ENCODE assay signal across 27 cellular contexts in the genomic region with DNA sequence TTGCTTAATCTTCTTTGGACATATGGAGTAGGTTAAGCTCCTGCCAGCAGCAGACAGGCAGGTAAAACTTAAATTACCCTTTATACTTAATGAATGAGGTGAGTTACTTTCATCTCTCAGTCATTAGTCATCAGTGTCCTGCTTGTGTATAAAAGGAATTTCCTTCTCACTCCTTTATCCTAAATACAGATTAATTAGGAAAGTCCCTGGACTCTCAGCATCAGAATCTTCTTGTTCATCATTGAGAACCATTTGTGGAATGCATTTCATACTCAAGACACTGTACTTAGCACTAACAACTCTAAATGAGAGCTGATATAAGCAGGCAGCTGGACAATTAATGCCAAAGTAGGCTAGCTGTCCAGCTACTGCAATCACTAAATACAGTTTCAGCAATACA.
DNase-seq lines count a peak whose midpoint lies in the region; ATAC-seq, FAIRE-seq and TF ChIP-seq lines count a peak whose summit lies in the region.
"Had no signal": no experiment of that assay in that cellular context is flagged by ENCODE, and none has a peak within 500 bp of the region (broad histone marks: within the 10 kb centered on the region; RNA-seq: fewer than 3 reads in every experiment).

No MANE protein-coding gene starts in this region.

- CTCF ChIA-PET in PC-9 (lab: Charles Lee), result interaction anchor here (0.9 kb wide), 1 partner anchor 281 kb away, joined by 3 read pairs; no protein-coding TSS in a partner anchor

- intact Hi-C loops in upper lobe of right lung (cut with DNase I) (no loop called here), ascending aorta (cut with DNase I) (no loop called here), PC-9 (cut with micrococcal nuclease; ENCODE audit: unreplicated experiment) (no loop called here)

- no peak overlapping the region for H2AK5ac ChIP-seq in mesenchymal stem cell (ENCODE audit: low read length, severe bottlenecking)

- ATAC-seq in upper lobe of right lung (no peak), esophagus mucosa (no peak)
- ATAC-seq: activated CD8-positive, alpha-beta T cell treated with anti-CD3 and anti-CD28 coated beads, Interleukin-2, amount 10 ng/mL, durations not matched to agents 7 days and 5 days; activated T-helper 17 cell treated with anti-CD3 and anti-CD28 coated beads, Interleukin-2, amount 50 U/mL, for 72 hours; gastrocnemius medialis; psoas muscle had no signal

- H2BK12ac ChIP-seq in mesenchymal stem cell (ENCODE audit: low read length in 2 of 2), result no peak overlapping the region

- H2BK120ac ChIP-seq in mesenchymal stem cell (ENCODE audit: low read depth, low read length), result no peak overlapping the region

- H2BK5ac ChIP-seq in mesenchymal stem cell (ENCODE audit: low read depth, low read length, poor library complexity, severe bottlenecking), result no peak overlapping the region

- no peaks in the 10 kb centered on the region for H3K9me3 ChIP-seq in mesenchymal stem cell (ENCODE audit: control insufficient read depth, low read length)
- no peaks in the 10 kb centered on the region for H3K9me3 ChIP-seq in upper lobe of right lung
- H3K9me3 ChIP-seq in ascending aorta, result no peaks in the 10 kb centered on the region
- H3K9me3 ChIP-seq in PC-9 (ENCODE audit: insufficient read depth, low read depth), result no peaks in the 10 kb centered on the region
- H3K9me3 ChIP-seq: BLaER1, gastrocnemius medialis, psoas muscle, tibial nerve had no signal

- H3K9me2 ChIP-seq in PC-9 (ENCODE audit: insufficient read depth), result no peaks in the 10 kb centered on the region

- no peaks in the 10 kb centered on the region for H3K4me1 ChIP-seq in mesenchymal stem cell (ENCODE audit: control insufficient read depth, insufficient read depth, low read depth, low read length)
- H3K4me1 ChIP-seq in upper lobe of right lung, result no peaks in the 10 kb centered on the region
- H3K4me1 ChIP-seq in ascending aorta, result no peaks in the 10 kb centered on the region
- peaks cover 9% of the 10 kb centered on the region for H3K4me1 ChIP-seq in PC-9 (replicated peaks; ENCODE audit: insufficient read depth)
- H3K4me1 ChIP-seq: BLaER1, gastrocnemius medialis, psoas muscle, tibial nerve had no signal

- no peaks in the 10 kb centered on the region for H3F3A ChIP-seq in PC-9 (ENCODE audit: insufficient read depth, low read depth)

- H3K27me3 ChIP-seq in bronchial epithelial cell (ENCODE audit: control insufficient read depth, insufficient read depth, low read length) (no peaks in the 10 kb centered on the region), mesenchymal stem cell (ENCODE audit: control insufficient read depth in 1 of 2, insufficient read depth in 1 of 2, low read length in 2 of 2) (no peaks in the 10 kb centered on the region), upper lobe of right lung (no peaks in the 10 kb centered on the region), ascending aorta (no peaks in the 10 kb centered on the region), PC-9 (ENCODE audit: insufficient read depth, low read depth) (no peaks in the 10 kb centered on the region)
- H3K27me3 ChIP-seq: BLaER1, gastrocnemius medialis, tibial nerve had no signal

- H3K79me2 ChIP-seq in PC-9 (ENCODE audit: low read depth), result no peaks in the 10 kb centered on the region

- H3K18ac ChIP-seq in mesenchymal stem cell (ENCODE audit: low read depth in 1 of 2, low read length in 2 of 2), result peak overlapping the region in 1 of 2 experiments; percentile 17

- no peak overlapping the region for H2AFZ ChIP-seq in mesenchymal stem cell (ENCODE audit: low read depth, low read length)
- H2AFZ ChIP-seq in PC-9, result no peak overlapping the region

- H3K4me2 ChIP-seq in mesenchymal stem cell (ENCODE audit: low read length, poor library complexity, severe bottlenecking) (no peak overlapping the region), PC-9 (no peak overlapping the region)
- H3K4me2 ChIP-seq: BLaER1 had no signal

- peak; percentile 4 for DNase-seq in Daoy (ENCODE audit: low read depth)
- peak; percentile 77 for DNase-seq in NCI-H524 treated with DMSO at 0.1 percent for 48 hours (lab: John Stamatoyannopoulos, UW)
- DNase-seq in bronchial epithelial cell (ENCODE audit: low read depth), result peak; percentile 79
- peak; percentile 25 for DNase-seq in mesenchymal stem cell
- no peak for DNase-seq in upper lobe of right lung
- no peak for DNase-seq in ascending aorta (ENCODE audit: low spot score in 2 of 2)
- DNase-seq in PC-9, result no peak
- DNase-seq: activated CD8-positive, alpha-beta T cell treated with anti-CD3 and anti-CD28 coated beads, Interleukin-2, amount 10 ng/mL, durations not matched to agents 7 days and 5 days; activated naive CD4-positive, alpha-beta T cell treated with anti-CD3 and anti-CD28 coated beads, Interleukin-2, amount 50 U/mL, for 16 hours; caudate nucleus; DMS153; gastrocnemius medialis; GDM1; GOT3; HFFc6; NCI-H146; NCI-H446 treated with DMSO at 0.1 percent for 48 hours; OCI-M1; psoas muscle; Right ventricle myocardium superior; stimulated activated CD4-positive, alpha-beta T cell treated with anti-CD3 and anti-CD28 coated beads, Interleukin-15, amount 100 ng/mL, for 24 hours; stimulated activated CD4-positive, alpha-beta T cell treated with anti-CD3 and anti-CD28 coated beads, Interleukin-4, amount 100 ng/mL, for 4 hours had no signal

- no peak overlapping the region for H3K23ac ChIP-seq in mesenchymal stem cell (ENCODE audit: low read length in 2 of 2)

- no peak overlapping the region for H2BK15ac ChIP-seq in mesenchymal stem cell (ENCODE audit: low read depth, poor library complexity, severe bottlenecking)

- no TSS peak for BruUV-seq in PC-9 (replicated peaks; lab: Mats Ljungman, UMichigan)

- H3K79me1 ChIP-seq in mesenchymal stem cell (replicated peaks; ENCODE audit: low read length, poor library complexity, severe bottlenecking), result no peaks in the 10 kb centered on the region

- H3K27ac ChIP-seq in mesenchymal stem cell (ENCODE audit: low read length, poor library complexity, severe bottlenecking), result no peak overlapping the region
- no peak overlapping the region for H3K27ac ChIP-seq in upper lobe of right lung
- H3K27ac ChIP-seq in ascending aorta, result no peak overlapping the region
- no peak overlapping the region for H3K27ac ChIP-seq in PC-9
- H3K27ac ChIP-seq: BLaER1, gastrocnemius medialis, psoas muscle, tibial nerve had no signal

- H4K91ac ChIP-seq in mesenchymal stem cell (ENCODE audit: low read length), result no peak overlapping the region

- no peak for FAIRE-seq in bronchial epithelial cell (lab: Jason Lieb, UNC)

- no peak overlapping the region for H3K14ac ChIP-seq in mesenchymal stem cell (ENCODE audit: low read length in 2 of 2)

- POLR2A ChIA-PET in PC-9 (lab: Charles Lee; ENCODE audit: unreplicated experiment), result interaction anchor here (0.5 to 0.7 kb wide), 6 partner anchors 36 to 1522 kb away, joined by 3 to 7 read pairs (median 4); no protein-coding TSS in a partner anchor

- H4K8ac ChIP-seq in mesenchymal stem cell (ENCODE audit: low read length), result no peak overlapping the region

- H3K36me3 ChIP-seq in bronchial epithelial cell (ENCODE audit: control insufficient read depth, insufficient read depth, low read length), result no peaks in the 10 kb centered on the region
- no peaks in the 10 kb centered on the region for H3K36me3 ChIP-seq in mesenchymal stem cell (ENCODE audit: control insufficient read depth in 1 of 2, insufficient read depth in 2 of 2, low read depth in 1 of 2, low read length in 2 of 2)
- no peaks in the 10 kb centered on the region for H3K36me3 ChIP-seq in upper lobe of right lung
- no peaks in the 10 kb centered on the region for H3K36me3 ChIP-seq in ascending aorta
- no peaks in the 10 kb centered on the region for H3K36me3 ChIP-seq in PC-9 (ENCODE audit: low read depth)
- H3K36me3 ChIP-seq: BLaER1, gastrocnemius medialis, tibial nerve had no signal

- H4K20me1 ChIP-seq in PC-9 (ENCODE audit: insufficient read depth), result no peaks in the 10 kb centered on the region
- H4K20me1 ChIP-seq: BLaER1 had no signal

- no peak overlapping the region for H3K4me3 ChIP-seq in bronchial epithelial cell (ENCODE audit: low read depth, low read length)
- no peak overlapping the region for H3K4me3 ChIP-seq in mesenchymal stem cell (ENCODE audit: insufficient read depth in 1 of 2, low read depth in 1 of 2, low read length in 2 of 2)
- H3K4me3 ChIP-seq in upper lobe of right lung, result no peak overlapping the region
- H3K4me3 ChIP-seq in ascending aorta, result no peak overlapping the region
- no peak overlapping the region for H3K4me3 ChIP-seq in PC-9
- H3K4me3 ChIP-seq: BLaER1, gastrocnemius medialis, lung, psoas muscle, tibial nerve had no signal

- no peak overlapping the region for H3K9ac ChIP-seq in mesenchymal stem cell (ENCODE audit: low read length)
- H3K9ac ChIP-seq: BLaER1 had no signal

- H3K4ac ChIP-seq in mesenchymal stem cell (ENCODE audit: low read depth in 1 of 2, low read length in 2 of 2), result no peak overlapping the region

- TF ChIP-seq CTCF in bronchial epithelial cell (IDR thresholded peaks at IDR 0.05; ENCODE audit: insufficient read depth, low read length, severe bottlenecking) (no peak), upper lobe of right lung (IDR thresholded peaks at IDR 0.05) (no peak), ascending aorta (IDR thresholded peaks at IDR 0.05) (no peak), PC-9 (conservative IDR thresholded peaks at IDR 0.05) (no peak)

Comparison
In these comparisons a context has a peak if more than half of its experiments do, and no peak if none do; other contexts are left out.
1. DNase-seq: peak in Daoy (single experiment), NCI-H524 treated with DMSO at 0.1 percent for 48 hours (single experiment), bronchial epithelial cell (single experiment) and mesenchymal stem cell (single experiment); none in upper lobe of right lung (single experiment), ascending aorta (0 of 2) and PC-9 (0 of 2).